ENCODE assay signal across 1 cellular context in the genomic region with DNA sequence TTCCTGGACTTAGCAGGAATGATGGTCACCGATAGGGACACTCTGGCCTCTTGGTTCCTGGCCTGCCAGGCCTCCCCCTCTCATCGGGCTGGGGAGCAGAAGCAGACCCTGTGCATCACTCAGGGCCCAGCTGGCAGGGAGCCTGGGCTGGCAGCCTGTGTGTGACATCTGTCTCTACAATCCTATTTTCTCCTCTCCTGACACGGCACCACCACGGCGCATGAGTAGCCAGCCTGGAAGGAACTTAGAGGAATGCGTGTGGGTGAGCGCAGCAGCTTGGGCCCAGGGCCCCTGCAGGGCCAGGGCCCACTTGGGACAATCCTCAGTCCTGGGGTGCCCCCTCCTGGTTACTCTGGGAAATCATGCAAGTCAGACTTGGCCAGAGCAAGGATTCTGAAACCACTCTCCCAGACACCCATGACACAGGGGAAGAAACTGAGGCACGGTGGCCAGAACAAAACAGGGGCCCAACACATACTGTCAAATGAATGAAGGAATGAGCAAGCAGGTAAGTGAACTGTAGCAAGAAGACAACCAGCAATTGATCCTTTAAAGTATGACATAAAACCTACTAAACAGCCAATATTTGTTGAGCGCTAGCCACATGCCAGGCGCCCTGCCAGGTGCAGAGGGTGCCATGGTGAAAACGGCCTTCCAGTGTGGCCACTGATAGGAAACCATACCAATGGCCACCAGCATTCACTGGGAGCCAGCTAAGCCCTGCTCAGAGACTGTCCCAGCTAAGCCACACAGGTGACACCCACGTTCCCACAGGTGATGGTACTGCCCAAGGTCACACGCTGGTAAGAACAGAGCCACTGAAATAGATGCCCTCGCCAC.
TF ChIP-seq lines count a peak whose summit lies in the region.

No MANE protein-coding gene starts in this region.

TF ChIP-seq in GM12878, 131 proteins besides CTCF, POLR2A, EP300 and RAD21:
- TF ChIP-seq, protein P1, sequence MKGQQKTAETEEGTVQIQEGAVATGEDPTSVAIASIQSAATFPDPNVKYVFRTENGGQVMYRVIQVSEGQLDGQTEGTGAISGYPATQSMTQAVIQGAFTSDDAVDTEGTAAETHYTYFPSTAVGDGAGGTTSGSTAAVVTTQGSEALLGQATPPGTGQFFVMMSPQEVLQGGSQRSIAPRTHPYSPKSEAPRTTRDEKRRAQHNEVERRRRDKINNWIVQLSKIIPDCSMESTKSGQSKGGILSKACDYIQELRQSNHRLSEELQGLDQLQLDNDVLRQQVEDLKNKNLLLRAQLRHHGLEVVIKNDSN (IDR thresholded peaks at IDR 0.05; ENCODE audit: borderline replicate concordance, extremely low read length, insufficient read depth, low read depth, low read length): no peak
- TF ChIP-seq CBX5 (IDR thresholded peaks at IDR 0.05; ENCODE audit: low read depth) (no peak), YY1 (IDR thresholded peaks at IDR 0.05; ENCODE audit: low read depth, low read length) (peak; percentile 73; the same call in 1 of the 2 replicates), SIN3A (IDR thresholded peaks at IDR 0.05; ENCODE audit: low read depth, low read length) (no peak), RELA (IDR thresholded peaks at IDR 0.05; ENCODE audit: borderline replicate concordance, partially characterized antibody) (peak; percentile 28), KLF5 (IDR thresholded peaks at IDR 0.05; ENCODE audit: partially characterized antibody) (no peak), SMC3 (IDR thresholded peaks at IDR 0.05; ENCODE audit: borderline replicate concordance, low read length) (peak; percentile 98), POU2F2 (IDR thresholded peaks at IDR 0.05; ENCODE audit: borderline replicate concordance, low read depth, low read length) (0 out of 3 replicates have a peak, but pooled peaks have one; percentile 9), EGR1 (IDR thresholded peaks at IDR 0.05; ENCODE audit: borderline replicate concordance in 1 of 2, low read depth in 2 of 2, low read length in 2 of 2) (0 out of 3 replicates have a peak, but pooled peaks of 1 of the 2 experiments have one; percentile 8), STAT1 (conservative IDR thresholded peaks at IDR 0.05) (0 out of 2 replicates have a peak, but pooled peaks have one; percentile 43), CEBPB (IDR thresholded peaks at IDR 0.05; ENCODE audit: borderline replicate concordance in 1 of 2, low read depth in 2 of 2, low read length in 2 of 2) (no peak), RB1 (IDR thresholded peaks at IDR 0.05; ENCODE audit: borderline replicate concordance) (0 out of 2 replicates have a peak, but pooled peaks have one; percentile 34), FOXM1 (IDR thresholded peaks at IDR 0.05; ENCODE audit: low read depth, low read length) (0 out of 2 replicates have a peak, but pooled peaks have one; percentile 25), NFYA (IDR thresholded peaks at IDR 0.05; ENCODE audit: borderline replicate concordance, low read depth, low read length) (no peak)
- TF ChIP-seq, protein P2, sequence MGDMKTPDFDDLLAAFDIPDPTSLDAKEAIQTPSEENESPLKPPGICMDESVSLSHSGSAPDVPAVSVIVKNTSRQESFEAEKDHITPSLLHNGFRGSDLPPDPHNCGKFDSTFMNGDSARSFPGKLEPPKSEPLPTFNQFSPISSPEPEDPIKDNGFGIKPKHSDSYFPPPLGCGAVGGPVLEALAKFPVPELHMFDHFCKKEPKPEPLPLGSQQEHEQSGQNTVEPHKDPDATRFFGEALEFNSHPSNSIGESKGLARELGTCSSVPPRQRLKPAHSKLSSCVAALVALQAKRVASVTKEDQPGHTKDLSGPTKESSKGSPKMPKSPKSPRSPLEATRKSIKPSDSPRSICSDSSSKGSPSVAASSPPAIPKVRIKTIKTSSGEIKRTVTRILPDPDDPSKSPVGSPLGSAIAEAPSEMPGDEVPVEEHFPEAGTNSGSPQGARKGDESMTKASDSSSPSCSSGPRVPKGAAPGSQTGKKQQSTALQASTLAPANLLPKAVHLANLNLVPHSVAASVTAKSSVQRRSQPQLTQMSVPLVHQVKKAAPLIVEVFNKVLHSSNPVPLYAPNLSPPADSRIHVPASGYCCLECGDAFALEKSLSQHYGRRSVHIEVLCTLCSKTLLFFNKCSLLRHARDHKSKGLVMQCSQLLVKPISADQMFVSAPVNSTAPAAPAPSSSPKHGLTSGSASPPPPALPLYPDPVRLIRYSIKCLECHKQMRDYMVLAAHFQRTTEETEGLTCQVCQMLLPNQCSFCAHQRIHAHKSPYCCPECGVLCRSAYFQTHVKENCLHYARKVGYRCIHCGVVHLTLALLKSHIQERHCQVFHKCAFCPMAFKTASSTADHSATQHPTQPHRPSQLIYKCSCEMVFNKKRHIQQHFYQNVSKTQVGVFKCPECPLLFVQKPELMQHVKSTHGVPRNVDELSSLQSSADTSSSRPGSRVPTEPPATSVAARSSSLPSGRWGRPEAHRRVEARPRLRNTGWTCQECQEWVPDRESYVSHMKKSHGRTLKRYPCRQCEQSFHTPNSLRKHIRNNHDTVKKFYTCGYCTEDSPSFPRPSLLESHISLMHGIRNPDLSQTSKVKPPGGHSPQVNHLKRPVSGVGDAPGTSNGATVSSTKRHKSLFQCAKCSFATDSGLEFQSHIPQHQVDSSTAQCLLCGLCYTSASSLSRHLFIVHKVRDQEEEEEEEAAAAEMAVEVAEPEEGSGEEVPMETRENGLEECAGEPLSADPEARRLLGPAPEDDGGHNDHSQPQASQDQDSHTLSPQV (IDR thresholded peaks at IDR 0.05): 0 out of 2 replicates have a peak, but pooled peaks have one; percentile 52
- TF ChIP-seq, protein P3, sequence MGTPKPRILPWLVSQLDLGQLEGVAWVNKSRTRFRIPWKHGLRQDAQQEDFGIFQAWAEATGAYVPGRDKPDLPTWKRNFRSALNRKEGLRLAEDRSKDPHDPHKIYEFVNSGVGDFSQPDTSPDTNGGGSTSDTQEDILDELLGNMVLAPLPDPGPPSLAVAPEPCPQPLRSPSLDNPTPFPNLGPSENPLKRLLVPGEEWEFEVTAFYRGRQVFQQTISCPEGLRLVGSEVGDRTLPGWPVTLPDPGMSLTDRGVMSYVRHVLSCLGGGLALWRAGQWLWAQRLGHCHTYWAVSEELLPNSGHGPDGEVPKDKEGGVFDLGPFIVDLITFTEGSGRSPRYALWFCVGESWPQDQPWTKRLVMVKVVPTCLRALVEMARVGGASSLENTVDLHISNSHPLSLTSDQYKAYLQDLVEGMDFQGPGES (IDR thresholded peaks at IDR 0.05): peak; percentile 20; the same call in 1 of the 2 replicates
